In the genomic region with DNA sequence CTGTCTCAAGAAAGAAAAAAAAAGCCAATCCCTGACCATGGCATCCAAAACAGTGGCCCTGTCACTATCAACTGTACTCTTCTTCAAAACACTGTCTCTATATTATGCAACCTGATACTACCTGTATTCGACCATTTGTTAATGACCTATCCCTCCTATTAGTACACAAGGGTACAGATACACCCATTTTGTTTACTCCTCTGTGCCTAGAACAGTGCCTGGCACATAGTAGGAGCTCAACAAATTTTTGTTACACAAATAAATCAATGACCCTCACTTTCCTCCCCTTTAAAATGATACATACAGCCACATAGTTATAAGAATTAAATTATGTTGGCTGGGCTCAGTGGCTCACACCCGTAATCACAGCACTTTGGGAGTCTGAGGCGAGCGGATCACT, we compare ENCODE assay signal across 1 cellular context.
TF ChIP-seq lines count a peak whose summit lies in the region.

No MANE protein-coding gene starts in this region.

TF ChIP-seq in K562, 482 proteins besides CTCF, POLR2A, EP300 and RAD21:
- TF ChIP-seq GABPA (tag; conservative IDR thresholded peaks at IDR 0.05; ENCODE audit: low read depth) (no peak), ZKSCAN1 (IDR thresholded peaks at IDR 0.05; ENCODE audit: low read depth, low read length) (peak; percentile 93), RBM25 (IDR thresholded peaks at IDR 0.05; ENCODE audit: low read depth, low read length, severe bottlenecking) (peak; percentile 24)
- TF ChIP-seq, protein P1, sequence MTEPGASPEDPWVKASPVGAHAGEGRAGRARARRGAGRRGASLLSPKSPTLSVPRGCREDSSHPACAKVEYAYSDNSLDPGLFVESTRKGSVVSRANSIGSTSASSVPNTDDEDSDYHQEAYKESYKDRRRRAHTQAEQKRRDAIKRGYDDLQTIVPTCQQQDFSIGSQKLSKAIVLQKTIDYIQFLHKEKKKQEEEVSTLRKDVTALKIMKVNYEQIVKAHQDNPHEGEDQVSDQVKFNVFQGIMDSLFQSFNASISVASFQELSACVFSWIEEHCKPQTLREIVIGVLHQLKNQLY (CRISPR knock-in tag; conservative IDR thresholded peaks at IDR 0.05) = no peak
